ENCODE assay signal across 24 cellular contexts in genomic region chr12:793037-793436, GRCh38. TPM values are rescaled to one million over a fixed set of nuclear protein-coding genes. Genes with fewer than 3 reads are reported as not detected.
DNase-seq lines count a peak whose midpoint lies in the region; ATAC-seq and TF ChIP-seq lines count a peak whose summit lies in the region.
"Had no signal": no experiment of that assay in that cellular context is flagged by ENCODE, and none has a peak within 500 bp of the region (broad histone marks: within the 10 kb centered on the region; RNA-seq: fewer than 3 reads in every experiment).

No MANE protein-coding gene starts in this region.

- DNase-seq in AG20443 (ENCODE audit: low spot score) (peak; percentile 13), M059J (ENCODE audit: low read depth) (peak; percentile 21), foreskin keratinocyte (no peak), NCI-H1048 (lab: John Stamatoyannopoulos, UW) (no peak), HPDE6-E6E7 (ENCODE audit: extremely low spot score) (no peak)
- no peak for DNase-seq in CD4-positive, alpha-beta T cell
- DNase-seq: body of pancreas; DMS 273 treated with DMSO at 0.1 percent for 48 hours; hypothalamus; left ventricle myocardium superior; naive thymus-derived CD8-positive, alpha-beta T cell; NCI-H1436 treated with DMSO at 0.1 percent for 48 hours; NCI-H510A treated with DMSO at 0.1 percent for 48 hours; ovary; Right ventricle myocardium superior; stomach; SW 1271; T1000; tibial artery had no signal

- no peaks in the 10 kb centered on the region for H3K27me3 ChIP-seq in CD4-positive, alpha-beta T cell (ENCODE audit: control insufficient read depth, insufficient read depth, low read length)
- no peaks in the 10 kb centered on the region for H3K27me3 ChIP-seq in foreskin keratinocyte
- H3K27me3 ChIP-seq: body of pancreas, ovary, stomach, tibial artery had no signal

- H3K4me3 Mint-ChIP-seq in CD4-positive, alpha-beta T cell, result no peak overlapping the region
- H3K4me3 Mint-ChIP-seq: mesothelial cell of epicardium, WTC11 had no signal

- no peak for TF ChIP-seq CTCF in CD4-positive, alpha-beta T cell (IDR thresholded peaks at IDR 0.05)
- TF ChIP-seq CTCF in foreskin keratinocyte (conservative IDR thresholded peaks at IDR 0.05), result no peak

- H3K4me1 Mint-ChIP-seq in CD4-positive, alpha-beta T cell (ENCODE audit: low read depth), result peaks cover 93% of the 10 kb centered on the region

- H3K9me3 Mint-ChIP-seq in CD4-positive, alpha-beta T cell, result no peaks in the 10 kb centered on the region
- H3K9me3 Mint-ChIP-seq: CD4-positive, alpha-beta memory T cell; mesothelial cell of epicardium; naive thymus-derived CD8-positive, alpha-beta T cell; WTC11 had no signal

- H3K4me1 ChIP-seq in foreskin keratinocyte, result peaks cover 35% of the 10 kb centered on the region

- POLR2A ChIA-PET in CD4-positive, alpha-beta T cell (lab: Charles Lee), result interaction anchor here (1.9 to 2.8 kb wide), 2 partner anchors 12 to 14 kb away, joined by 7 to 8 read pairs; no protein-coding TSS in a partner anchor

- H3K9me3 ChIP-seq in CD4-positive, alpha-beta T cell (ENCODE audit: control insufficient read depth, low read length), result no peaks in the 10 kb centered on the region
- H3K9me3 ChIP-seq: body of pancreas, ovary, stomach, tibial artery had no signal

- intact Hi-C loops in CD4-positive, alpha-beta T cell (cut with DNase I, micrococcal nuclease), result loop anchor here in 1 of 2 experiments (5.0 kb wide), 1 partner anchor 36 kb away; no protein-coding TSS in a partner anchor

- no peak overlapping the region for H3K27ac ChIP-seq in CD4-positive, alpha-beta T cell (ENCODE audit: low read depth, low read length)
- H3K27ac ChIP-seq in foreskin keratinocyte, result peak overlapping the region; percentile 1
- H3K27ac ChIP-seq: body of pancreas, ovary, PC-9, stomach, tibial artery had no signal

- ATAC-seq in CD4-positive, alpha-beta T cell (ENCODE audit: poor library complexity), result no peak
- ATAC-seq in foreskin keratinocyte (peak; percentile 24), GM21360 (IDR thresholded peaks at IDR 0.05; ENCODE audit: unreplicated experiment) (no peak)
- ATAC-seq: body of pancreas; left ventricle myocardium superior; naive thymus-derived CD8-positive, alpha-beta T cell; WTC11 had no signal

- peak overlapping the region; percentile 18 for H3K27ac Mint-ChIP-seq in CD4-positive, alpha-beta T cell
- H3K27ac Mint-ChIP-seq: mesothelial cell of epicardium, WTC11 had no signal

- CTCF ChIA-PET in CD4-positive, alpha-beta T cell (lab: Charles Lee), result interaction anchor here (2.1 to 2.2 kb wide), 2 partner anchors 39 to 42 kb away, joined by 5 to 6 read pairs; no protein-coding TSS in a partner anchor

- H3K27me3 Mint-ChIP-seq in CD4-positive, alpha-beta T cell, result no peaks in the 10 kb centered on the region
- H3K27me3 Mint-ChIP-seq: CD4-positive, alpha-beta memory T cell; naive thymus-derived CD8-positive, alpha-beta T cell had no signal

- H3K36me3 Mint-ChIP-seq in CD4-positive, alpha-beta T cell (ENCODE audit: low read depth), result peaks cover 20% of the 10 kb centered on the region
- H3K36me3 Mint-ChIP-seq: mesothelial cell of epicardium, WTC11 had no signal

RNA-seq across cellular contexts. Expression of gene WNK1, which starts 40.7 kb away (rescaled TPM):
- 100 to 1,000 TPM; 193 to 198 TPM for total RNA-seq in CD4-positive, alpha-beta T cell
- 40.7 and 50.5 TPM in 2 replicates for total RNA-seq in M059J (2014; rRNA removed; shearing (Covaris generic))
- 97.5 and 100 TPM in 2 replicates for total RNA-seq in foreskin keratinocyte
- polyA plus RNA-seq in foreskin keratinocyte, result 9.0 and 13.1 TPM in 2 replicates

Comparison
In these comparisons a context has a peak if more than half of its experiments do, and no peak if none do; other contexts are left out.
1. DNase-seq: peak in AG20443 (single experiment) and M059J (single experiment); none in CD4-positive, alpha-beta T cell (0 of 10), foreskin keratinocyte (0 of 2), NCI-H1048 (single experiment) and HPDE6-E6E7 (single experiment).